In the genomic region with DNA sequence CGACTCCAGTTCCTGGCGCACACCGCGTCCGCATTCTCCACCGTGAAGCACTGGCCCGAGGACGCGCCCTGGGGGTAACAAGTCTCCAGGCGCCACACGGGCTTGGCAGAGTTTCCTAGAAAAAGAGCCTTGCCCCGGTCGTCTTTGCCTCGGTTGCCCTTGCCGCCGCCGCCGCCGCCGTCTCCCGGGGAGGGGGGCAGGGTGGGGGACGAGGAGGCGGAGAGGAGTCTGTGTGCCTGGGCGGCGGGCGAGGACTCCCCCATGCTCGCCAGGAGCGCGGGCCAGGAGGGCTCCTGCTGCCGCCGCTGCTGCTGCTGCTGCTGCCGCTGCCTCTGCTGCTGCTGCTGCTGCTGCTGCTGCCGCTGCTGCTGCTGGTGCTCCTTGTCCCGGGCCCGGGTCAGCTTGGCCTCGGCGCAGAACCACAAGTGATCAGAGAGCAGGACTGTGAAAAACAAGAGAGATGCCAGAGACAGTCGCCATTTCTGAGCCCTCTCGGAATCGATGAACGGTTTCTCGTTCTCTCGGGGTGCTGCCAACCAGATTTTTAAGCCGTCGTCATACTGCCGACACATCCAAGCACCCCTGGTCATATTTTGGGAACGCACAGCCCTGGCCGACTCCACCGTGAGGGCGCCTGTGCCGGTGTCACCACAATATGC, we compare ENCODE assay signal across 8 cellular contexts.
DNase-seq lines count a peak whose midpoint lies in the region; ATAC-seq, FAIRE-seq and TF ChIP-seq lines count a peak whose summit lies in the region.

No MANE protein-coding gene starts in this region.

- H3K36me3 Mint-ChIP-seq in astrocyte (ENCODE audit: low read depth, unreplicated experiment), result no peaks in the 10 kb centered on the region

- peaks cover 6% of the 10 kb centered on the region for H3K4me1 ChIP-seq in ACC112 (ENCODE audit: control insufficient read depth, insufficient read depth, low read length, unreplicated experiment)
- peaks cover 6% of the 10 kb centered on the region; the same call in 1 of the 2 replicates for H3K4me1 ChIP-seq in HUES64 (ENCODE audit: insufficient read depth, low read length)
- peaks cover 8% of the 10 kb centered on the region for H3K4me1 ChIP-seq in astrocyte (ENCODE audit: insufficient read depth, low read length)
- H3K4me1 ChIP-seq in kidney (ENCODE audit: control insufficient read depth in 1 of 2, insufficient read depth in 1 of 2, low read depth in 1 of 2, low read length in 2 of 2), result peaks cover 0 to 4% of the 10 kb centered on the region in 2 donors
- no peaks in the 10 kb centered on the region for H3K4me1 ChIP-seq in testis

- ATAC-seq in sciatic nerve (no peak), HG03354 (IDR thresholded peaks at IDR 0.05; ENCODE audit: poor library complexity, severe bottlenecking, unreplicated experiment) (no peak)

- peak overlapping the region; percentile 100 for H3K4me2 ChIP-seq in astrocyte (ENCODE audit: low read length)

- no peaks in the 10 kb centered on the region for H3K9me3 Mint-ChIP-seq in astrocyte (ENCODE audit: unreplicated experiment)

- H3K9me3 ChIP-seq in HUES64 (ENCODE audit: insufficient read depth, low read depth, low read length), result no peaks in the 10 kb centered on the region
- H3K9me3 ChIP-seq in astrocyte (ENCODE audit: insufficient read depth, low read depth, low read length), result no peaks in the 10 kb centered on the region
- no peaks in the 10 kb centered on the region for H3K9me3 ChIP-seq in kidney (ENCODE audit: control insufficient read depth in 1 of 2, low read length in 2 of 2)
- no peaks in the 10 kb centered on the region for H3K9me3 ChIP-seq in testis

- under 1% methylated on average over 51 of the region's 51 CpGs for WGBS in HUES64
- WGBS in testis, 2 donors, result 1 to 2% methylated on average over 15 to 51 of the region's 51 CpGs

- H3K27ac ChIP-seq in ACC112 (ENCODE audit: low read depth, low read length), result no peak overlapping the region
- no peak overlapping the region for H3K27ac ChIP-seq in HUES64 (ENCODE audit: low read depth, low read length)
- no peak overlapping the region for H3K27ac ChIP-seq in astrocyte (ENCODE audit: low read depth, low read length)
- no peak overlapping the region for H3K27ac ChIP-seq in kidney (ENCODE audit: low read depth in 2 of 2, low read length in 2 of 2)
- peak overlapping the region in 1 of 2 donors; percentile 69 for H3K27ac ChIP-seq in testis

- H2AFZ ChIP-seq in ACC112 (ENCODE audit: low read length, unreplicated experiment) (peak overlapping the region; percentile 78), astrocyte (ENCODE audit: low read depth, low read length) (peak overlapping the region; percentile 89)

- peaks cover 15% of the 10 kb centered on the region for H4K20me1 ChIP-seq in astrocyte (ENCODE audit: insufficient read depth, low read length)

- H3K79me2 ChIP-seq in ACC112 (ENCODE audit: control insufficient read depth, insufficient read depth, low read length, unreplicated experiment) (peaks cover 15% of the 10 kb centered on the region), astrocyte (ENCODE audit: insufficient read depth, low read length) (no peaks in the 10 kb centered on the region)

- H3K4me3 Mint-ChIP-seq in astrocyte (ENCODE audit: unreplicated experiment), result peak overlapping the region; percentile 97

- no peaks in the 10 kb centered on the region for H3K36me3 ChIP-seq in ACC112 (ENCODE audit: insufficient read depth, low read length)
- no peaks in the 10 kb centered on the region for H3K36me3 ChIP-seq in HUES64 (ENCODE audit: insufficient read depth, low read length)
- H3K36me3 ChIP-seq in astrocyte (ENCODE audit: insufficient read depth, low read length), result no peaks in the 10 kb centered on the region
- no peaks in the 10 kb centered on the region for H3K36me3 ChIP-seq in kidney (ENCODE audit: control insufficient read depth in 1 of 2, insufficient read depth in 2 of 2, low read length in 2 of 2)
- H3K36me3 ChIP-seq in testis (ENCODE audit: low read depth, missing control alignments), result no peaks in the 10 kb centered on the region

- peak overlapping the region; percentile 95 for H3K4me3 ChIP-seq in ACC112 (ENCODE audit: low read depth, low read length)
- H3K4me3 ChIP-seq in HUES64 (ENCODE audit: low read length), result peak overlapping the region; percentile 63
- H3K4me3 ChIP-seq in astrocyte (ENCODE audit: insufficient read depth, low read depth, low read length), result peak overlapping the region; percentile 84
- peak overlapping the region; percentile 29 to 35 for H3K4me3 ChIP-seq in kidney (ENCODE audit: low read length in 2 of 2)
- peak overlapping the region; percentile 55 to 65 for H3K4me3 ChIP-seq in testis

- H3K4me1 Mint-ChIP-seq in astrocyte (ENCODE audit: low read depth, unreplicated experiment), result peaks cover 4% of the 10 kb centered on the region

- no peaks in the 10 kb centered on the region for H3K27me3 ChIP-seq in ACC112 (ENCODE audit: insufficient read depth, low read length)
- H3K27me3 ChIP-seq in HUES64 (ENCODE audit: insufficient read depth, low read length), result peaks cover 58% of the 10 kb centered on the region
- H3K27me3 ChIP-seq in astrocyte (ENCODE audit: insufficient read depth, low read length), result peaks cover 8% of the 10 kb centered on the region
- no peaks in the 10 kb centered on the region for H3K27me3 ChIP-seq in testis

- no peak for TF ChIP-seq POLR2A in testis (IDR thresholded peaks at IDR 0.05)

- H3K27ac Mint-ChIP-seq in astrocyte (ENCODE audit: unreplicated experiment), result no peak overlapping the region

- intact Hi-C loops in kidney (cut with DNase I) (no loop called here), testis (cut with DNase I; ENCODE audit: low total_unique reads) (no loop called here), sciatic nerve (cut with DNase I) (no loop called here)

- no peak for TF ChIP-seq CTCF in astrocyte (IDR thresholded peaks at IDR 0.05; ENCODE audit: insufficient read depth, low read depth, low read length)
- no peak for TF ChIP-seq CTCF in kidney (IDR thresholded peaks at IDR 0.05; ENCODE audit: borderline replicate concordance, extremely low read depth, insufficient read depth)
- no peak for TF ChIP-seq CTCF in testis (IDR thresholded peaks at IDR 0.05)

- FAIRE-seq in astrocyte (lab: Jason Lieb, UNC) (no peak), kidney (lab: Jason Lieb, UNC) (no peak)

- H3K27me3 Mint-ChIP-seq in astrocyte (ENCODE audit: low read depth, unreplicated experiment), result peaks cover 18% of the 10 kb centered on the region

- DNase-seq in astrocyte (ENCODE audit: low read depth), result peak; percentile 32
- DNase-seq in kidney, result peak; percentile 70
- DNase-seq in testis, result peak; percentile 48
- DNase-seq in sciatic nerve (ENCODE audit: low spot score), result no peak
- no peak for DNase-seq in activated naive CD4-positive, alpha-beta T cell treated with anti-CD3 and anti-CD28 coated beads, Interleukin-2, amount 50 U/mL, for 16 hours

- peak overlapping the region; percentile 35; the same call in 1 of the 2 replicates for H3K9ac ChIP-seq in HUES64 (ENCODE audit: low read depth, low read length)
- peak overlapping the region; percentile 77 for H3K9ac ChIP-seq in astrocyte (ENCODE audit: low read length)
- H3K9ac ChIP-seq in kidney (ENCODE audit: low read length in 2 of 2), result no peak overlapping the region

Comparison
In these comparisons a context has a peak if more than half of its experiments do, and no peak if none do; other contexts are left out.
1. H3K4me3 ChIP-seq: peak in every context shown above with its lines; median percentile 95 in ACC112; 84 in astrocyte; 63 in HUES64; 60 in testis; 32 in kidney.
2. H3K9ac ChIP-seq: peak in HUES64 (single experiment) and astrocyte (single experiment); none in kidney (0 of 2).
3. DNase-seq: peak in astrocyte (single experiment), kidney (single experiment) and testis (single experiment); none in sciatic nerve (single experiment) and activated naive CD4-positive, alpha-beta T cell treated with anti-CD3 and anti-CD28 coated beads, Interleukin-2, amount 50 U/mL, for 16 hours (single experiment).